ENCODE assay signal across 9 cellular contexts in the genomic region with DNA sequence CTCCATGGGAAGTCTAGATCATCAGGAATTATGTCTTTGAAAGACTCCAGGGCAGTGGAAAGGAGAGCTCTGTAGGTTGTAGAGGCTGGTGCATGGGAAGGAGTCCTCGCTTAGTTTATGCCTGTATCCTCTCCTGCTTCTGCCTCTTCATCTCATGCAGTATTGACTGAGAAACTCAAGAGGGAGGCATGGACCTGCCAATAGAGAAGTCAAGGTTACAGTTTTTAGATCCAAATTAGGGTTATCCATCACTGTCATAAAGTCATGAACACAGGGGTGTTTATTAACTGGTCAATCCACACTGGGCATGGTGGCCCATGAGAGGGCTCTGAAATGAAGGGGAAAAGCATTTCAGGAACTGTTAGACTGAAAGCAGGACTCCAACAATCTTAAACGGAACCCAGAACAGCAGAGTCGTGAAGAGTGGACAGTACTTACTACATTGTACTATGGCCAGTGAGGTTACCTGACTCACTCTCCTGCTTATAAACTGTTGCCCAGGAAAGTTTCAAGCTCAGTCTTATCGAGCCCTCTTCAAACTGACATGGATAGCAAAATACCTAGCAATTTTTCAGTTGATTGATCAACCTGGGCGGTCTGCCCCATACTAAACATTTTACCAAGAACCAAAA. TPM values are rescaled to one million over a fixed set of nuclear protein-coding genes. Genes with fewer than 3 reads are reported as not detected.
DNase-seq lines count a peak whose midpoint lies in the region; ATAC-seq, FAIRE-seq and TF ChIP-seq lines count a peak whose summit lies in the region.
"Had no signal": no experiment of that assay in that cellular context is flagged by ENCODE, and none has a peak within 500 bp of the region (broad histone marks: within the 10 kb centered on the region; RNA-seq: fewer than 3 reads in every experiment).

No MANE protein-coding gene starts in this region.

- DNase-seq in GM12892 (ENCODE audit: insufficient read length) = no peak
- DNase-seq in hepatocyte (ENCODE audit: low spot score) = no peak
- no peak for DNase-seq in occipital lobe (lab: John Stamatoyannopoulos, UW)
- no peak for DNase-seq in substantia nigra (lab: John Stamatoyannopoulos, UW)
- DNase-seq in activated naive CD4-positive, alpha-beta T cell treated with anti-CD3 and anti-CD28 coated beads for 36 hours = no peak
- no peak for DNase-seq in tibial artery

- WGBS in hepatocyte (ENCODE audit: low lambda C conversion rate, missing lambda C conversion rate) = 90% methylated on average over 5 of the region's 5 CpGs

- H3K27ac Mint-ChIP-seq in activated naive CD4-positive, alpha-beta T cell treated with anti-CD3 and anti-CD28 coated beads for 36 hours = no peak overlapping the region

- H4K20me1 ChIP-seq in hepatocyte (ENCODE audit: insufficient read depth, poor library complexity, severe bottlenecking) = no peaks in the 10 kb centered on the region

- intact Hi-C loops in activated naive CD4-positive, alpha-beta T cell treated with anti-CD3 and anti-CD28 coated beads for 36 hours (cut with micrococcal nuclease) = loop anchor here (2.0 to 10.0 kb wide), 4 partner anchors 310 to 1060 kb away; partner anchors contain the start of gene SIX6
- intact Hi-C loops in tibial artery (cut with DNase I; ENCODE audit: low total_unique reads) = no loop called here

- H2AFZ ChIP-seq in hepatocyte = no peak overlapping the region

- H3K4me3 Mint-ChIP-seq in activated naive CD4-positive, alpha-beta T cell treated with anti-CD3 and anti-CD28 coated beads for 36 hours = no peak overlapping the region

- H3K4me3 ChIP-seq in hepatocyte (no peak overlapping the region), tibial artery (no peak overlapping the region)

- TF ChIP-seq POLR2A in GM12892 (IDR thresholded peaks at IDR 0.05; ENCODE audit: low read depth, low read length) = no peak

- ATAC-seq in GM21423 (IDR thresholded peaks at IDR 0.05; ENCODE audit: unreplicated experiment) = peak; percentile 71

- no peaks in the 10 kb centered on the region for H3K79me2 ChIP-seq in hepatocyte

- H3K9me3 ChIP-seq in KOPT-K1 (ENCODE audit: insufficient read depth, low read length, poor library complexity, severe bottlenecking) (peaks cover 18% of the 10 kb centered on the region), hepatocyte (ENCODE audit: low read depth) (no peaks in the 10 kb centered on the region), tibial artery (peaks cover 0 to 4% (median 0%) of the 10 kb centered on the region in 3 donors)

- H3K36me3 ChIP-seq in KOPT-K1 (ENCODE audit: insufficient read depth, low read length) (no peaks in the 10 kb centered on the region), hepatocyte (replicated peaks; ENCODE audit: insufficient read depth, low read depth) (no peaks in the 10 kb centered on the region), tibial artery (peaks cover 0 to 5% (median 0%) of the 10 kb centered on the region in 3 donors)

- peaks cover 3% of the 10 kb centered on the region for H3K36me3 Mint-ChIP-seq in activated naive CD4-positive, alpha-beta T cell treated with anti-CD3 and anti-CD28 coated beads for 36 hours (ENCODE audit: low read depth)

- FAIRE-seq in GM12892 (lab: Jason Lieb, UNC) = peak; percentile 46
- FAIRE-seq: RCC 7860 had no signal

- no peak overlapping the region for H3K4me2 ChIP-seq in hepatocyte

- H3K4me1 ChIP-seq in hepatocyte (ENCODE audit: insufficient read depth) = no peaks in the 10 kb centered on the region
- no peaks in the 10 kb centered on the region for H3K4me1 ChIP-seq in tibial artery

- H3K27ac ChIP-seq in KOPT-K1 (ENCODE audit: low read depth, low read length, poor library complexity, severe bottlenecking) = peak overlapping the region; percentile 49
- no peak overlapping the region for H3K27ac ChIP-seq in hepatocyte
- H3K27ac ChIP-seq in substantia nigra (ENCODE audit: low read depth, low read length, poor library complexity, severe bottlenecking) = no peak overlapping the region
- no peak overlapping the region for H3K27ac ChIP-seq in tibial artery

- TF ChIP-seq CTCF in hepatocyte (IDR thresholded peaks at IDR 0.05; ENCODE audit: poor library complexity) (peak; percentile 16), tibial artery (IDR thresholded peaks at IDR 0.05) (no peak)

- peaks cover 10% of the 10 kb centered on the region for H3K9me3 Mint-ChIP-seq in activated naive CD4-positive, alpha-beta T cell treated with anti-CD3 and anti-CD28 coated beads for 36 hours

- CTCF ChIA-PET in activated naive CD4-positive, alpha-beta T cell treated with anti-CD3 and anti-CD28 coated beads for 36 hours (lab: Charles Lee) = interaction anchor here (0.7 to 1.8 kb wide), 5 partner anchors 9 to 369 kb away, joined by 3 to 10 read pairs (median 5); no protein-coding TSS in a partner anchor

- H3K9me2 ChIP-seq in hepatocyte (replicated peaks; ENCODE audit: insufficient read depth) = no peaks in the 10 kb centered on the region

- H3K27me3 ChIP-seq in hepatocyte = no peaks in the 10 kb centered on the region
- no peaks in the 10 kb centered on the region for H3K27me3 ChIP-seq in tibial artery

- peaks cover 11% of the 10 kb centered on the region for H3K4me1 Mint-ChIP-seq in activated naive CD4-positive, alpha-beta T cell treated with anti-CD3 and anti-CD28 coated beads for 36 hours (ENCODE audit: low read depth)

- peaks cover 10% of the 10 kb centered on the region for H3K27me3 Mint-ChIP-seq in activated naive CD4-positive, alpha-beta T cell treated with anti-CD3 and anti-CD28 coated beads for 36 hours (ENCODE audit: low read depth)

RNA-seq across cellular contexts. Expression of gene DHRS7, which starts 30.1 kb away (rescaled TPM):
- 61.5 TPM for polyA plus RNA-seq in GM12892 (2012; ENCODE audit: missing spikeins)
- total RNA-seq in hepatocyte (380 and 389 TPM in 2 replicates), occipital lobe (47.4 TPM)
- 304 and 389 TPM in 2 replicates for polyA plus RNA-seq in hepatocyte
- total RNA-seq in activated naive CD4-positive, alpha-beta T cell treated with anti-CD3 and anti-CD28 coated beads for 36 hours = 10 to 100 TPM; 40.5 to 43.4 TPM

RNA-seq across cellular contexts. Expression of gene PPM1A, which starts 53.7 kb away (rescaled TPM):
- polyA plus RNA-seq in GM12892 (2012; ENCODE audit: missing spikeins) = 67.8 TPM
- total RNA-seq in hepatocyte = 36.4 and 41.7 TPM in 2 replicates
- 16.2 and 24.2 TPM in 2 replicates for polyA plus RNA-seq in hepatocyte
- 90.0 TPM for total RNA-seq in occipital lobe
- total RNA-seq in activated naive CD4-positive, alpha-beta T cell treated with anti-CD3 and anti-CD28 coated beads for 36 hours = 10 to 100 TPM; 35.3 to 36.1 TPM
